ENCODE assay signal across 9 cellular contexts in genomic region chr5:73436535-73437125, GRCh38. TPM values are rescaled to one million over a fixed set of nuclear protein-coding genes. Genes with fewer than 3 reads are reported as not detected.
DNase-seq lines count a peak whose midpoint lies in the region; ATAC-seq, FAIRE-seq and TF ChIP-seq lines count a peak whose summit lies in the region.
"Had no signal": no experiment of that assay in that cellular context is flagged by ENCODE, and none has a peak within 500 bp of the region (broad histone marks: within the 10 kb centered on the region; RNA-seq: fewer than 3 reads in every experiment).

No MANE protein-coding gene starts in this region.

- no peak overlapping the region for H3K27ac Mint-ChIP-seq in activated CD4-positive, alpha-beta memory T cell treated with anti-CD3 and anti-CD28 coated beads for 36 hours
- no peak overlapping the region for H3K27ac Mint-ChIP-seq in activated CD4-positive, alpha-beta memory T cell treated with anti-CD3 and anti-CD28 coated beads, Interleukin-2, amount 10 ng/mL, durations not matched to agents 7 days and 5 days
- H3K27ac Mint-ChIP-seq in stimulated activated naive CD8-positive, alpha-beta T cell treated with anti-CD3 and anti-CD28 coated beads, Interleukin-15, Interleukin-2, amounts not matched to agents 100 ng/mL and 50 ng/mL, for 24 hours = no peak overlapping the region

- CTCF ChIA-PET in activated CD4-positive, alpha-beta memory T cell treated with anti-CD3 and anti-CD28 coated beads for 36 hours (lab: Charles Lee) = no interaction called here
- CTCF ChIA-PET in activated CD4-positive, alpha-beta memory T cell treated with anti-CD3 and anti-CD28 coated beads, Interleukin-2, amount 10 ng/mL, durations not matched to agents 7 days and 5 days (lab: Charles Lee) = no interaction called here

- H3K36me3 ChIP-seq in kidney (ENCODE audit: control insufficient read depth in 1 of 2, insufficient read depth in 2 of 2, low read length in 2 of 2) = no peaks in the 10 kb centered on the region

- intact Hi-C loops in activated CD4-positive, alpha-beta memory T cell treated with anti-CD3 and anti-CD28 coated beads for 36 hours (cut with micrococcal nuclease) = loop anchor here (2.0 kb wide), 1 partner anchor 14 kb away; no protein-coding TSS in a partner anchor
- intact Hi-C loops in kidney (cut with DNase I) = no loop called here

- H3K36me3 Mint-ChIP-seq in activated CD4-positive, alpha-beta memory T cell treated with anti-CD3 and anti-CD28 coated beads for 36 hours = no peaks in the 10 kb centered on the region
- H3K36me3 Mint-ChIP-seq in activated CD4-positive, alpha-beta memory T cell treated with anti-CD3 and anti-CD28 coated beads, Interleukin-2, amount 10 ng/mL, durations not matched to agents 7 days and 5 days (ENCODE audit: low read depth) = peaks cover 6% of the 10 kb centered on the region
- H3K36me3 Mint-ChIP-seq in stimulated activated naive CD8-positive, alpha-beta T cell treated with anti-CD3 and anti-CD28 coated beads, Interleukin-15, Interleukin-2, amounts not matched to agents 100 ng/mL and 50 ng/mL, for 24 hours (ENCODE audit: low read depth) = no peaks in the 10 kb centered on the region

- no peak overlapping the region for H3K9ac ChIP-seq in kidney (ENCODE audit: low read length in 2 of 2)
- H3K9ac ChIP-seq: KMS-11 had no signal

- H3K4me1 ChIP-seq in kidney (ENCODE audit: control insufficient read depth in 1 of 2, insufficient read depth in 1 of 2, low read depth in 1 of 2, low read length in 2 of 2) = peaks cover 0 to 4% of the 10 kb centered on the region in 2 donors

- POLR2A ChIA-PET in activated CD4-positive, alpha-beta memory T cell treated with anti-CD3 and anti-CD28 coated beads for 36 hours (lab: Charles Lee) = no interaction called here
- POLR2A ChIA-PET in activated CD4-positive, alpha-beta memory T cell treated with anti-CD3 and anti-CD28 coated beads, Interleukin-2, amount 10 ng/mL, durations not matched to agents 7 days and 5 days (lab: Charles Lee) = no interaction called here

- no peak for TF ChIP-seq CTCF in astrocyte of the cerebellum (IDR thresholded peaks at IDR 0.05; ENCODE audit: low read depth, low read length, missing control alignments)
- no peak for TF ChIP-seq CTCF in kidney (IDR thresholded peaks at IDR 0.05; ENCODE audit: borderline replicate concordance, extremely low read depth, insufficient read depth)

- H3K27me3 Mint-ChIP-seq in activated CD4-positive, alpha-beta memory T cell treated with anti-CD3 and anti-CD28 coated beads for 36 hours = peaks cover 71% of the 10 kb centered on the region
- H3K27me3 Mint-ChIP-seq in activated CD4-positive, alpha-beta memory T cell treated with anti-CD3 and anti-CD28 coated beads, Interleukin-2, amount 10 ng/mL, durations not matched to agents 7 days and 5 days = peaks cover 73% of the 10 kb centered on the region
- H3K27me3 Mint-ChIP-seq in stimulated activated naive CD8-positive, alpha-beta T cell treated with anti-CD3 and anti-CD28 coated beads, Interleukin-15, Interleukin-2, amounts not matched to agents 100 ng/mL and 50 ng/mL, for 24 hours = peaks cover 82% of the 10 kb centered on the region

- no peaks in the 10 kb centered on the region for H3K9me3 ChIP-seq in kidney (ENCODE audit: control insufficient read depth in 1 of 2, low read length in 2 of 2)

- in situ Hi-C loops in astrocyte of the cerebellum (cut with HindIII; ENCODE audit: low sequenced_read_pairs) = loop anchor here (25.0 kb wide), 2 partner anchors 124 to 524 kb away; no protein-coding TSS in a partner anchor

- peak overlapping the region; percentile 51 for H3K4me3 Mint-ChIP-seq in activated CD4-positive, alpha-beta memory T cell treated with anti-CD3 and anti-CD28 coated beads for 36 hours
- no peak overlapping the region for H3K4me3 Mint-ChIP-seq in activated CD4-positive, alpha-beta memory T cell treated with anti-CD3 and anti-CD28 coated beads, Interleukin-2, amount 10 ng/mL, durations not matched to agents 7 days and 5 days
- peak overlapping the region; percentile 51 for H3K4me3 Mint-ChIP-seq in stimulated activated naive CD8-positive, alpha-beta T cell treated with anti-CD3 and anti-CD28 coated beads, Interleukin-15, Interleukin-2, amounts not matched to agents 100 ng/mL and 50 ng/mL, for 24 hours

- H3K9me3 Mint-ChIP-seq in activated CD4-positive, alpha-beta memory T cell treated with anti-CD3 and anti-CD28 coated beads for 36 hours = no peaks in the 10 kb centered on the region
- H3K9me3 Mint-ChIP-seq in activated CD4-positive, alpha-beta memory T cell treated with anti-CD3 and anti-CD28 coated beads, Interleukin-2, amount 10 ng/mL, durations not matched to agents 7 days and 5 days = no peaks in the 10 kb centered on the region
- no peaks in the 10 kb centered on the region for H3K9me3 Mint-ChIP-seq in stimulated activated naive CD8-positive, alpha-beta T cell treated with anti-CD3 and anti-CD28 coated beads, Interleukin-15, Interleukin-2, amounts not matched to agents 100 ng/mL and 50 ng/mL, for 24 hours

- H3K4me3 ChIP-seq in astrocyte of the cerebellum (ENCODE audit: low read depth, low read length) (peak overlapping the region; percentile 19), kidney (ENCODE audit: low read length in 2 of 2) (peak overlapping the region in 1 of 2 donors; percentile 19)

- no peak for FAIRE-seq in kidney (lab: Jason Lieb, UNC)

- H3K27ac ChIP-seq in kidney (ENCODE audit: low read depth in 2 of 2, low read length in 2 of 2) = peak overlapping the region in 1 of 2 donors; percentile 49
- H3K27ac ChIP-seq: KMS-11 had no signal

- ATAC-seq in HG02970 (IDR thresholded peaks at IDR 0.05; ENCODE audit: low FRiP score, unreplicated experiment) = no peak

- peaks cover 14% of the 10 kb centered on the region for H3K4me1 Mint-ChIP-seq in activated CD4-positive, alpha-beta memory T cell treated with anti-CD3 and anti-CD28 coated beads for 36 hours (ENCODE audit: low read depth)
- peaks cover 13% of the 10 kb centered on the region for H3K4me1 Mint-ChIP-seq in activated CD4-positive, alpha-beta memory T cell treated with anti-CD3 and anti-CD28 coated beads, Interleukin-2, amount 10 ng/mL, durations not matched to agents 7 days and 5 days
- H3K4me1 Mint-ChIP-seq in stimulated activated naive CD8-positive, alpha-beta T cell treated with anti-CD3 and anti-CD28 coated beads, Interleukin-15, Interleukin-2, amounts not matched to agents 100 ng/mL and 50 ng/mL, for 24 hours (ENCODE audit: low read depth) = peaks cover 15% of the 10 kb centered on the region

- no peak for DNase-seq in activated CD4-positive, alpha-beta memory T cell treated with anti-CD3 and anti-CD28 coated beads for 36 hours
- DNase-seq in activated CD4-positive, alpha-beta memory T cell treated with anti-CD3 and anti-CD28 coated beads, Interleukin-2, amount 10 ng/mL, durations not matched to agents 7 days and 5 days = no peak
- no peak for DNase-seq in astrocyte of the cerebellum (ENCODE audit: low read depth)
- DNase-seq in kidney = peak; percentile 71
- DNase-seq in DMS79 (lab: John Stamatoyannopoulos, UW) = no peak
- DNase-seq in stimulated activated CD4-positive, alpha-beta T cell treated with anti-CD3 and anti-CD28 coated beads, Interleukin-2, amount 100 ng/mL, for 48 hours = no peak

RNA-seq across cellular contexts. Expression of gene FOXD1, which starts 11.9 kb away (rescaled TPM):
- under 1 TPM; 0.38 to 0.46 TPM for total RNA-seq in activated CD4-positive, alpha-beta memory T cell treated with anti-CD3 and anti-CD28 coated beads for 36 hours
- under 1 TPM; 0.28 to 0.38 TPM for total RNA-seq in activated CD4-positive, alpha-beta memory T cell treated with anti-CD3 and anti-CD28 coated beads, Interleukin-2, amount 10 ng/mL, durations not matched to agents 7 days and 5 days
- total RNA-seq in kidney = 5.9 TPM
- polyA plus RNA-seq in kidney (ENCODE audit: insufficient read depth, low read depth, low replicate concordance) = 2.5 TPM
